Comparison of ENCODE assay signal across 1 cellular context in genomic region chr2:119702203-119702917, GRCh38.
TF ChIP-seq lines count a peak whose summit lies in the region.

No MANE protein-coding gene starts in this region.

TF ChIP-seq in GM23338, 12 proteins besides CTCF, POLR2A, EP300 and RAD21:
- TF ChIP-seq STAT1 (IDR thresholded peaks at IDR 0.05; ENCODE audit: unreplicated experiment) (no peak), CREB1 (CRISPR knock-in tag; IDR thresholded peaks at IDR 0.05; ENCODE audit: low read depth) (no peak), POLR2AphosphoS5 (IDR thresholded peaks at IDR 0.05; ENCODE audit: low read depth) (no peak), NANOG (IDR thresholded peaks at IDR 0.05; ENCODE audit: borderline replicate concordance) (no peak), ETS1 (IDR thresholded peaks at IDR 0.05) (no peak), EZH2 (IDR thresholded peaks at IDR 0.05; ENCODE audit: low read depth, unreplicated experiment) (no peak), EZH2phosphoT487 (IDR thresholded peaks at IDR 0.05; ENCODE audit: unreplicated experiment) (no peak), JUNB (IDR thresholded peaks at IDR 0.05; ENCODE audit: unreplicated experiment) (no peak), ZNF114 (CRISPR knock-in tag; IDR thresholded peaks at IDR 0.05) (no peak), ZNF331 (CRISPR knock-in tag; IDR thresholded peaks at IDR 0.05; ENCODE audit: low read depth) (no peak), REST (IDR thresholded peaks at IDR 0.05; ENCODE audit: unreplicated experiment) (no peak), ZNF462 (CRISPR knock-in tag; IDR thresholded peaks at IDR 0.05) (no peak)
